ENCODE assay signal across 8 cellular contexts in the genomic region with DNA sequence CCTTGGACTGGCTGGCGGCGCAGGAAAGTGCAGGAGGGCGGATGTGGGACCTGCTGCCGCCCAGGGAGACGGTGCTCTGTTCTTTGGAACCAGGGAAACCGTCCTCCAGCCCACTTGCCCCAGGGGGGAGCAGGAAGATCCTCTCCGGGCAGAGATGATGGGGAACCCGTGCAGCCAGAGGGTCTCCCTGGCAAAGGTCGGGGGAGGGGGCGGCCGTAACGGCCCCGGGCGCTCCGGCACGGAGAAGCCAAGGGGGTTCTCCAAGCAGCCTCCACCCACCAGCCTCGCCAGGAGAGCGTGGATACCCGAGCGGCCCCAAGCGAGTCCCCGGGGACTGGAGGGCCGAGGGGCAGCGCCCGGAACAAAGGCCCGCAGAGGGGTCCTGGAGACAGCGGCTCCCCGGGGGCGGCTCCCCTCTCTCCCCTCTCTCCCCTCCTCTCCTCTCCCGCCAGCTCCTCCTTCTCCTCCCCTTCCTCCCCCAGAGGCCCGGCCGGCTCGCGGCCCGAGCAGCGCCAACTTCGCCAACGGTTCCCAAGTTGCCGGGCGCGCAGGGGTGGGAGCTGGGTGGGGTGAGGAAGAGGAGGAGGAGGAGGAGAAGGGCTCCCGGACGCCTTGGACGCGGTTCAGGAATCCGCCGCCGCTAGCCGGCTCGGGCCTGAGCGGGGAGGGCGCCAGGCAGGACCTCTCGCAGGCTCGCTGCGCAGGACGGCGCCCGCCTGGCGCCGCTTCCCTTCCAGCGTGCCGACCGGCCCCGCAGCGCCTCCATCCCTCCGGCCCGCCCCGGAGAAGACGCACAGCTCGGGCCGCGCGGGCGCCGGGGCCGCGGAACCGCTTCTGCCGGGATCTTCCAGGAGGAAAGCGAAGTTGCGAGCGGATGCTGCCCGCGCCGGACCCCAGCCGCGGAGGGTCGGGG. TPM values are rescaled to one million over a fixed set of nuclear protein-coding genes. Genes with fewer than 3 reads are reported as not detected.
DNase-seq lines count a peak whose midpoint lies in the region; ATAC-seq and TF ChIP-seq lines count a peak whose summit lies in the region.

A gene with protein sequence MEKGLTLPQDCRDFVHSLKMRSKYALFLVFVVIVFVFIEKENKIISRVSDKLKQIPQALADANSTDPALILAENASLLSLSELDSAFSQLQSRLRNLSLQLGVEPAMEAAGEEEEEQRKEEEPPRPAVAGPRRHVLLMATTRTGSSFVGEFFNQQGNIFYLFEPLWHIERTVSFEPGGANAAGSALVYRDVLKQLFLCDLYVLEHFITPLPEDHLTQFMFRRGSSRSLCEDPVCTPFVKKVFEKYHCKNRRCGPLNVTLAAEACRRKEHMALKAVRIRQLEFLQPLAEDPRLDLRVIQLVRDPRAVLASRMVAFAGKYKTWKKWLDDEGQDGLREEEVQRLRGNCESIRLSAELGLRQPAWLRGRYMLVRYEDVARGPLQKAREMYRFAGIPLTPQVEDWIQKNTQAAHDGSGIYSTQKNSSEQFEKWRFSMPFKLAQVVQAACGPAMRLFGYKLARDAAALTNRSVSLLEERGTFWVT (plus strand): TSS at position 640 of the 913 bp plus-strand sequence. CDS start 41,448 bp downstream, outside the sequence.

- peaks cover 52% of the 10 kb centered on the region for H3K27me3 Mint-ChIP-seq in activated CD8-positive, alpha-beta T cell treated with anti-CD3 and anti-CD28 coated beads, Interleukin-2, amount 10 ng/mL, durations not matched to agents 7 days and 5 days (ENCODE audit: low read depth)
- peaks cover 34% of the 10 kb centered on the region for H3K27me3 Mint-ChIP-seq in nephron progenitor cell (ENCODE audit: low read depth, poor library complexity)

- H3K4me3 Mint-ChIP-seq in activated CD8-positive, alpha-beta T cell treated with anti-CD3 and anti-CD28 coated beads, Interleukin-2, amount 10 ng/mL, durations not matched to agents 7 days and 5 days, result peak within 1 kb of the TSS; percentile 45
- H3K4me3 Mint-ChIP-seq in nephron progenitor cell, result peak within 1 kb of the TSS; percentile 95

- peak within 1 kb of the TSS; percentile 70 for H3K4me3 ChIP-seq in AG09309 (ENCODE audit: control insufficient read depth, low read depth, low read length)
- peak within 1 kb of the TSS; percentile 57 to 94 for H3K4me3 ChIP-seq in foreskin fibroblast (ENCODE audit: low read depth in 1 of 2, low read length in 2 of 2)

- peak; percentile 72 for ATAC-seq in activated CD8-positive, alpha-beta T cell treated with anti-CD3 and anti-CD28 coated beads, Interleukin-2, amount 10 ng/mL, durations not matched to agents 7 days and 5 days
- ATAC-seq in GM19395 (IDR thresholded peaks at IDR 0.05; ENCODE audit: unreplicated experiment), result no peak

- H3K27ac Mint-ChIP-seq in activated CD8-positive, alpha-beta T cell treated with anti-CD3 and anti-CD28 coated beads, Interleukin-2, amount 10 ng/mL, durations not matched to agents 7 days and 5 days, result no peak within 1 kb of the TSS
- H3K27ac Mint-ChIP-seq in nephron progenitor cell, result peak within 1 kb of the TSS; percentile 25

- H3K36me3 Mint-ChIP-seq in activated CD8-positive, alpha-beta T cell treated with anti-CD3 and anti-CD28 coated beads, Interleukin-2, amount 10 ng/mL, durations not matched to agents 7 days and 5 days (ENCODE audit: low read depth), result no peaks in the 10 kb centered on the region
- no peaks in the 10 kb centered on the region for H3K36me3 Mint-ChIP-seq in nephron progenitor cell (ENCODE audit: low read depth)

- POLR2A ChIA-PET in activated CD8-positive, alpha-beta T cell treated with anti-CD3 and anti-CD28 coated beads, Interleukin-2, amount 10 ng/mL, durations not matched to agents 7 days and 5 days (lab: Charles Lee), result no interaction called here

- TF ChIP-seq CTCF in AG09309 (IDR thresholded peaks at IDR 0.05; ENCODE audit: control insufficient read depth, insufficient read depth, low read depth, low read length, missing control alignments) (no peak), GM20000 (IDR thresholded peaks at IDR 0.05; ENCODE audit: extremely low read depth, missing control alignments) (no peak), foreskin fibroblast (IDR thresholded peaks at IDR 0.05; ENCODE audit: low read depth, low read length) (no peak), nephron progenitor cell (IDR thresholded peaks at IDR 0.05) (no peak)

- DNase-seq in AG09309 (ENCODE audit: low read depth) (no peak), GM20000 (ENCODE audit: low spot score) (peak; percentile 59), foreskin fibroblast (peak in 1 of 2 donors; percentile 84), nephron progenitor cell (peak; percentile 70), SHP77 treated with DMSO at 0.1 percent for 48 hours (lab: John Stamatoyannopoulos, UW) (no peak), HuH-7 (ENCODE audit: low spot score) (no peak)
- DNase-seq in activated CD8-positive, alpha-beta T cell treated with anti-CD3 and anti-CD28 coated beads, Interleukin-2, amount 10 ng/mL, durations not matched to agents 7 days and 5 days, result no peak

- peaks cover 8% of the 10 kb centered on the region for H3K4me1 Mint-ChIP-seq in activated CD8-positive, alpha-beta T cell treated with anti-CD3 and anti-CD28 coated beads, Interleukin-2, amount 10 ng/mL, durations not matched to agents 7 days and 5 days (ENCODE audit: low read depth)
- H3K4me1 Mint-ChIP-seq in nephron progenitor cell, result peaks cover 43% of the 10 kb centered on the region

- CTCF ChIA-PET in activated CD8-positive, alpha-beta T cell treated with anti-CD3 and anti-CD28 coated beads, Interleukin-2, amount 10 ng/mL, durations not matched to agents 7 days and 5 days (lab: Charles Lee), result no interaction called here

- no peaks in the 10 kb centered on the region for H3K9me3 Mint-ChIP-seq in activated CD8-positive, alpha-beta T cell treated with anti-CD3 and anti-CD28 coated beads, Interleukin-2, amount 10 ng/mL, durations not matched to agents 7 days and 5 days (ENCODE audit: insufficient read depth)
- peaks cover 15% of the 10 kb centered on the region for H3K9me3 Mint-ChIP-seq in nephron progenitor cell

RNA-seq across cellular contexts. Expression of the gene that starts here (rescaled TPM):
- not detected for total RNA-seq in activated CD8-positive, alpha-beta T cell treated with anti-CD3 and anti-CD28 coated beads, Interleukin-2, amount 10 ng/mL, durations not matched to agents 7 days and 5 days

Comparison
In these comparisons a context has a peak if more than half of its experiments do, and no peak if none do; other contexts are left out.
1. Peak in ATAC-seq in activated CD8-positive, alpha-beta T cell treated with anti-CD3 and anti-CD28 coated beads, Interleukin-2, amount 10 ng/mL, durations not matched to agents 7 days and 5 days; RNA of the gene not detected or under 1 TPM.
2. DNase-seq: peak in GM20000 (single experiment) and nephron progenitor cell (single experiment); none in AG09309 (single experiment), activated CD8-positive, alpha-beta T cell treated with anti-CD3 and anti-CD28 coated beads, Interleukin-2, amount 10 ng/mL, durations not matched to agents 7 days and 5 days (single experiment), SHP77 treated with DMSO at 0.1 percent for 48 hours (single experiment) and HuH-7 (single experiment).